Comparison of ENCODE assay signal across 20 cellular contexts in genomic region chr2:147049888-147050446, GRCh38.
"Had no signal": no experiment of that assay in that cellular context is flagged by ENCODE, and none has a peak within 500 bp of the region (broad histone marks: within the 10 kb centered on the region; RNA-seq: fewer than 3 reads in every experiment).

No MANE protein-coding gene starts in this region.

- H3K27ac ChIP-seq: adrenal gland, dorsolateral prefrontal cortex, neutrophil, parathyroid adenoma had no signal

- ATAC-seq: naive thymus-derived CD4-positive, alpha-beta T cell; WTC11 had no signal

- H3K27ac Mint-ChIP-seq: activated CD4-positive, alpha-beta memory T cell treated with anti-CD3 and anti-CD28 coated beads, Interleukin-2, amount 10 ng/mL, durations not matched to agents 7 days and 5 days; activated naive CD4-positive, alpha-beta T cell treated with anti-CD3 and anti-CD28 coated beads, Interleukin-2, amount 50 U/mL, for 24 hours; endodermal cell; immature natural killer cell; naive thymus-derived CD4-positive, alpha-beta T cell; WTC11 had no signal

- H3K4me3 ChIP-seq: adrenal gland, dorsolateral prefrontal cortex had no signal

- H3K9me3 Mint-ChIP-seq: activated CD4-positive, alpha-beta memory T cell treated with anti-CD3 and anti-CD28 coated beads, Interleukin-2, amount 10 ng/mL, durations not matched to agents 7 days and 5 days; activated naive CD4-positive, alpha-beta T cell treated with anti-CD3 and anti-CD28 coated beads, Interleukin-2, amount 50 U/mL, for 24 hours; immature natural killer cell had no signal

- H2AFZ ChIP-seq: parathyroid adenoma had no signal

- H3K9ac ChIP-seq: parathyroid adenoma had no signal

- H3K9me3 ChIP-seq: adrenal gland, neutrophil had no signal

- H3K4me1 ChIP-seq: adrenal gland, parathyroid adenoma had no signal

- H3K4me1 Mint-ChIP-seq: activated naive CD4-positive, alpha-beta T cell treated with anti-CD3 and anti-CD28 coated beads, Interleukin-2, amount 50 U/mL, for 24 hours; immature natural killer cell had no signal

- H3K27me3 ChIP-seq: adrenal gland, neutrophil had no signal

- H3K36me3 ChIP-seq: adrenal gland, neutrophil had no signal

- H3K4me3 Mint-ChIP-seq: activated CD4-positive, alpha-beta memory T cell treated with anti-CD3 and anti-CD28 coated beads, Interleukin-2, amount 10 ng/mL, durations not matched to agents 7 days and 5 days; activated naive CD4-positive, alpha-beta T cell treated with anti-CD3 and anti-CD28 coated beads, Interleukin-2, amount 50 U/mL, for 24 hours; endodermal cell; immature natural killer cell; naive thymus-derived CD4-positive, alpha-beta T cell; WTC11 had no signal

- DNase-seq: activated CD4-positive, alpha-beta memory T cell treated with anti-CD3 and anti-CD28 coated beads, Interleukin-2, amount 10 ng/mL, durations not matched to agents 7 days and 5 days; activated CD4-positive, alpha-beta T cell treated with anti-CD3 and anti-CD28 coated beads for 4 hours; activated CD8-positive, alpha-beta memory T cell treated with anti-CD3 and anti-CD28 coated beads, Interleukin-2, amount 50 U/mL, for 4 hours; activated effector memory CD4-positive, alpha-beta T cell treated with anti-CD3 and anti-CD28 coated beads, Interleukin-2, amount 50 U/mL, for 16 hours; activated T-cell treated with anti-CD3 and anti-CD28 coated beads, Interleukin-2, amount 50 U/mL, for 48 hours; adrenal gland; dorsolateral prefrontal cortex; endodermal cell; erythroblast; foreskin melanocyte; immature natural killer cell; naive thymus-derived CD4-positive, alpha-beta T cell; stimulated activated CD4-positive, alpha-beta T cell treated with anti-CD3 and anti-CD28 coated beads, Interleukin-15, amount 100 ng/mL, for 24 hours; stimulated activated CD4-positive, alpha-beta T cell treated with anti-CD3 and anti-CD28 coated beads, Interleukin-4, amount 100 ng/mL, for 24 hours; stimulated activated naive CD4-positive, alpha-beta T cell treated with Interleukin-2 at 50 U/mL for 16 hours; T-helper 2 cell had no signal

- H3K36me3 Mint-ChIP-seq: activated naive CD4-positive, alpha-beta T cell treated with anti-CD3 and anti-CD28 coated beads, Interleukin-2, amount 50 U/mL, for 24 hours; immature natural killer cell; naive thymus-derived CD4-positive, alpha-beta T cell had no signal
